Comparison of ENCODE assay signal across 20 cellular contexts in genomic region chr7:149887311-149887710, GRCh38.
"Had no signal": no experiment of that assay in that cellular context is flagged by ENCODE, and none has a peak within 500 bp of the region (broad histone marks: within the 10 kb centered on the region; RNA-seq: fewer than 3 reads in every experiment).

No MANE protein-coding gene starts in this region.

- H3K4me1 ChIP-seq: gastrocnemius medialis, psoas muscle had no signal

- H3K36me3 Mint-ChIP-seq: type B pancreatic cell had no signal

- H3K4me3 ChIP-seq: gastrocnemius medialis, heart right ventricle, mucosa of descending colon, ovary, psoas muscle, right lobe of liver, suprapubic skin, thyroid gland had no signal

- H3K27ac Mint-ChIP-seq: stimulated activated effector memory CD8-positive, alpha-beta T cell treated with anti-CD3 and anti-CD28 coated beads, Interleukin-12 subunit alpha, Interleukin-12 subunit beta, amount 100 ng/mL, for 72 hours; type B pancreatic cell had no signal

- H3K27me3 ChIP-seq: gastrocnemius medialis, heart right ventricle, ovary, right lobe of liver, suprapubic skin, thyroid gland had no signal

- H3K27ac ChIP-seq: gastrocnemius medialis, heart right ventricle, ovary, psoas muscle, suprapubic skin, thyroid gland had no signal

- H3K4me3 Mint-ChIP-seq: naive thymus-derived CD8-positive, alpha-beta T cell; stimulated activated effector memory CD8-positive, alpha-beta T cell treated with anti-CD3 and anti-CD28 coated beads, Interleukin-12 subunit alpha, Interleukin-12 subunit beta, amount 100 ng/mL, for 72 hours; type B pancreatic cell had no signal

- H3K9me3 ChIP-seq: gastrocnemius medialis, heart right ventricle, mucosa of descending colon, ovary, psoas muscle, right lobe of liver, suprapubic skin, thyroid gland had no signal

- H3K27me3 Mint-ChIP-seq: naive thymus-derived CD8-positive, alpha-beta T cell; type B pancreatic cell had no signal

- DNase-seq: dermis blood vessel endothelial cell; effector CD4-positive, alpha-beta T cell; gastrocnemius medialis; heart right ventricle; hypothalamus; islet precursor cell; mammary epithelial cell; mucosa of descending colon; naive thymus-derived CD8-positive, alpha-beta T cell; psoas muscle; retina; right lobe of liver; stimulated activated CD4-positive, alpha-beta T cell treated with anti-CD3 and anti-CD28 coated beads, Interleukin-4, amount 100 ng/mL, for 1 hour; stimulated activated CD8-positive, alpha-beta memory T cell treated with anti-CD3 and anti-CD28 coated beads, Interleukin-4, amount 100 ng/mL, for 48 hours; stimulated activated naive CD8-positive, alpha-beta T cell treated with anti-CD3 and anti-CD28 coated beads, Interleukin-15, Interleukin-2, amounts not matched to agents 100 U/mL and 50 U/mL, for 24 hours; thyroid gland had no signal

- H3K9me3 Mint-ChIP-seq: naive thymus-derived CD8-positive, alpha-beta T cell; stimulated activated effector memory CD8-positive, alpha-beta T cell treated with anti-CD3 and anti-CD28 coated beads, Interleukin-12 subunit alpha, Interleukin-12 subunit beta, amount 100 ng/mL, for 72 hours; type B pancreatic cell had no signal

- H3K36me3 ChIP-seq: gastrocnemius medialis, heart right ventricle, ovary, right lobe of liver, suprapubic skin, thyroid gland had no signal
